In the genomic region with DNA sequence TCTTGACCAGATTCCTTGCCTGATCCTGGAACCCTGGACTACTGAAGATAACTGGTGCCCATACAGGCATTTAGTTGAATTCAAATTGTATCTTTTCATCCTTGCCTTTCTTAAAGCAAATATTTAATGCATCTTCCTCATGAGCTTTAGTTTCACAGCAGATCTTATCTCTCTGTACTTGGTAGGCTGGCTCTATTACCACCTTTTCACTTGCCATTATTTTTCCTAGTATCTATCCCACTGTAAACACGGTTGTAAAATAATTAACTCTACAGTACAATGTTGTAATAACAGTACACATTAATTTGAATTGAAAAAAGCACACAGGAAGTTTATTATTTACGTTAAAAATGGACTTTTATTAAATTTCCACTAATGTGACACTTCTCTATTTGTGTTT, we compare ENCODE assay signal across 35 cellular contexts.
"Had no signal": no experiment of that assay in that cellular context is flagged by ENCODE, and none has a peak within 500 bp of the region (broad histone marks: within the 10 kb centered on the region; RNA-seq: fewer than 3 reads in every experiment).

No MANE protein-coding gene starts in this region.

- H3K4me3 ChIP-seq: MG63 had no signal

- H3K27me3 ChIP-seq: MG63 had no signal

- DNase-seq: Karpas-422, Kasumi-1, MG63, MM.1S, MV-4-11, NCI-H1048, NCI-H1092, NCI-H1092 treated with DMSO at 0.1 percent for 48 hours, NCI-H1105, NCI-H1105 treated with DMSO at 0.1 percent for 48 hours, NCI-H1417, NCI-H1417 treated with DMSO at 0.1 percent for 48 hours, NCI-H1436, NCI-H1436 treated with DMSO at 0.1 percent for 48 hours, NCI-H146, NCI-H1694, NCI-H1694 treated with DMSO at 0.1 percent for 48 hours, NCI-H187, NCI-H187 treated with DMSO at 0.1 percent for 48 hours, NCI-H1930, NCI-H2029, NCI-H2029 treated with DMSO at 0.1 percent for 48 hours, NCI-H2081, NCI-H2081 treated with DMSO at 0.1 percent for 48 hours, NCI-H2107, NCI-H2171, NCI-H2171 treated with DMSO at 0.1 percent for 48 hours, NCI-H2227 treated with DMSO at 0.1 percent for 48 hours, NCI-H345, NCI-H446, NCI-H446 treated with DMSO at 0.1 percent for 48 hours, NCI-H510A, NCI-H510A treated with DMSO at 0.1 percent for 48 hours, NCI-H524, NCI-H524 treated with DMSO at 0.1 percent for 48 hours had no signal

- H3K9me3 ChIP-seq: MG63 had no signal

- H3K36me3 ChIP-seq: MG63 had no signal
